Comparison of ENCODE assay signal across 8 cellular contexts in the genomic region with DNA sequence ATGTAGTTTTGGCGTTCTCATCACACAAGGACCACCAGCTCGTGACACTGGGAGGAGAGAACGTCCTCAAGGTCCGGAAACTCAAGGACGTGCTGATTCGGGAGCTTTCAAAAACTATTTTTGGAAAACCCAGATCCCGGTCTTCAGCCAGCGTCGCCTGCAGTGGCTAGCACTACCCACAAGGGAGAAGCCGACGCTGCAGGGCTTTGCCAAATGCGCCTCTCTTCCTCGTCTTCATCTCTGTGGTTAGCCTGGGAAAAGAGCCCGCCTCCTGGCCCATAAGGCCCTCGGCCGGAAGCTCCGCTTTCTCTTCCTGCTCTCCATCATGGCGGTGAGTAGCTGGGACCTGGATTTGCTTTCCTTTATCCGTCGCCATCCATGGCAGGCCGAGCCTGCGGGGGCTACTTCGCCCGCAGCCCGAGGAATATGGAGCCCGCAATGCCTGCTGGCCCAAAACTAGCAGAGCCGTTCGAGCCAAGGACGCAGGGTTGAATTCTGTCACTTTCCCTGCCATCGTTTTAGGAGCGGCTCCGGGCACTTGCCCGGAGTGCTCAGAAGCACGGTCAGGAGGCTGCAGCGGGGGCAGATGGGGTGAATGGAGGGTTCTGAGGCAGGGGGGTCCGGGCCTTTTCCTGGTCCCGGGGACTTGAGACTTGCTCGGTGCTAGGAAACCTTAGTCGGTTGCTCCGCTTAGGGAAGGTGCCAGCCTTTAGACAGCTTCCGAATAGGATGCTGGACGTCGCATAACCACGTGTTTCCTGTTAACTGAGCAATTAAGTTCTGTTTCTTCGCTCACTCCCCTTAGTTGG. TPM values are rescaled to one million over a fixed set of nuclear protein-coding genes. Genes with fewer than 3 reads are reported as not detected.
DNase-seq lines count a peak whose midpoint lies in the region; ATAC-seq and TF ChIP-seq lines count a peak whose summit lies in the region.

A gene (plus strand): TSS at position 308 of the 809 bp plus-strand sequence. CDS start 18 bp downstream, at position 326.

- peaks cover 9% of the 10 kb centered on the region for H3K36me3 ChIP-seq in mucosa of stomach (ENCODE audit: control insufficient read depth, insufficient read depth, low read length)

- H3K9me3 ChIP-seq in mucosa of stomach (ENCODE audit: control insufficient read depth, low read length), result no peaks in the 10 kb centered on the region

- peaks cover 52% of the 10 kb centered on the region for H3K36me3 Mint-ChIP-seq in activated T-cell treated with anti-CD3 and anti-CD28 coated beads, Interleukin-2, amount 50 U/mL, for 24 hours (ENCODE audit: low read depth)

- TF ChIP-seq POLR2A in erythroblast (IDR thresholded peaks at IDR 0.05; ENCODE audit: low read length), result peak; percentile 97

- H3K4me1 Mint-ChIP-seq in activated T-cell treated with anti-CD3 and anti-CD28 coated beads, Interleukin-2, amount 50 U/mL, for 24 hours (ENCODE audit: low read depth), result peaks cover 39% of the 10 kb centered on the region

- peaks cover 21% of the 10 kb centered on the region for H3K4me1 ChIP-seq in mucosa of stomach (ENCODE audit: control insufficient read depth, insufficient read depth, low read length)

- peak within 1 kb of the TSS; percentile 95 for H3K9ac ChIP-seq in mucosa of stomach (ENCODE audit: low read length)

- H3K4me3 ChIP-seq in Jurkat, Clone E6-1 (ENCODE audit: low read length), result peak within 1 kb of the TSS; percentile 90
- peak within 1 kb of the TSS; percentile 99 for H3K4me3 ChIP-seq in mucosa of stomach (ENCODE audit: low read length)

- peak; percentile 94 for ATAC-seq in GM21576 (IDR thresholded peaks at IDR 0.05; ENCODE audit: unreplicated experiment)

- H3K4me3 Mint-ChIP-seq in activated T-cell treated with anti-CD3 and anti-CD28 coated beads, Interleukin-2, amount 50 U/mL, for 24 hours, result peak within 1 kb of the TSS; percentile 98

- H3K27me3 ChIP-seq in mucosa of stomach (ENCODE audit: control insufficient read depth, insufficient read depth, low read length), result no peaks in the 10 kb centered on the region

- no peaks in the 10 kb centered on the region for H3K9me3 Mint-ChIP-seq in activated T-cell treated with anti-CD3 and anti-CD28 coated beads, Interleukin-2, amount 50 U/mL, for 24 hours

- no peaks in the 10 kb centered on the region for H3K27me3 Mint-ChIP-seq in activated T-cell treated with anti-CD3 and anti-CD28 coated beads, Interleukin-2, amount 50 U/mL, for 24 hours

- DNase-seq in DMS153 (lab: John Stamatoyannopoulos, UW), result peak; percentile 89
- peak; percentile 95 for DNase-seq in Jurkat, Clone E6-1 (ENCODE audit: low read depth, low spot score)
- DNase-seq in activated T-cell treated with anti-CD3 and anti-CD28 coated beads, Interleukin-2, amount 50 U/mL, for 24 hours, result peak; percentile 91
- DNase-seq in erythroblast (lab: John Stamatoyannopoulos, UW), result peak; percentile 95 to 96
- peak; percentile 64 to 70 for DNase-seq in stimulated activated CD8-positive, alpha-beta memory T cell treated with anti-CD3 and anti-CD28 coated beads, Interleukin-7, amount 100 ng/mL, for 1 hour (ENCODE audit: low read depth in 2 of 2)

- H3K27ac Mint-ChIP-seq in activated T-cell treated with anti-CD3 and anti-CD28 coated beads, Interleukin-2, amount 50 U/mL, for 24 hours, result peak within 1 kb of the TSS; percentile 99

TF ChIP-seq in PFSK-1, 5 proteins besides CTCF, POLR2A, EP300 and RAD21:
- TF ChIP-seq POLR2AphosphoS5 (IDR thresholded peaks at IDR 0.05; ENCODE audit: low read depth, low read length) (peak; percentile 99), TAF1 (IDR thresholded peaks at IDR 0.05; ENCODE audit: borderline replicate concordance, insufficient read depth, low read length) (peak; percentile 100), FOXP2 (optimal IDR thresholded peaks at IDR 0.05; ENCODE audit: borderline replicate concordance, extremely low read depth, extremely low read length, insufficient read depth) (no peak), SIN3A (IDR thresholded peaks at IDR 0.05; ENCODE audit: borderline replicate concordance, insufficient read depth, low read length) (0 out of 2 replicates have a peak, but pooled peaks have one; percentile 60)
- TF ChIP-seq, protein P1, sequence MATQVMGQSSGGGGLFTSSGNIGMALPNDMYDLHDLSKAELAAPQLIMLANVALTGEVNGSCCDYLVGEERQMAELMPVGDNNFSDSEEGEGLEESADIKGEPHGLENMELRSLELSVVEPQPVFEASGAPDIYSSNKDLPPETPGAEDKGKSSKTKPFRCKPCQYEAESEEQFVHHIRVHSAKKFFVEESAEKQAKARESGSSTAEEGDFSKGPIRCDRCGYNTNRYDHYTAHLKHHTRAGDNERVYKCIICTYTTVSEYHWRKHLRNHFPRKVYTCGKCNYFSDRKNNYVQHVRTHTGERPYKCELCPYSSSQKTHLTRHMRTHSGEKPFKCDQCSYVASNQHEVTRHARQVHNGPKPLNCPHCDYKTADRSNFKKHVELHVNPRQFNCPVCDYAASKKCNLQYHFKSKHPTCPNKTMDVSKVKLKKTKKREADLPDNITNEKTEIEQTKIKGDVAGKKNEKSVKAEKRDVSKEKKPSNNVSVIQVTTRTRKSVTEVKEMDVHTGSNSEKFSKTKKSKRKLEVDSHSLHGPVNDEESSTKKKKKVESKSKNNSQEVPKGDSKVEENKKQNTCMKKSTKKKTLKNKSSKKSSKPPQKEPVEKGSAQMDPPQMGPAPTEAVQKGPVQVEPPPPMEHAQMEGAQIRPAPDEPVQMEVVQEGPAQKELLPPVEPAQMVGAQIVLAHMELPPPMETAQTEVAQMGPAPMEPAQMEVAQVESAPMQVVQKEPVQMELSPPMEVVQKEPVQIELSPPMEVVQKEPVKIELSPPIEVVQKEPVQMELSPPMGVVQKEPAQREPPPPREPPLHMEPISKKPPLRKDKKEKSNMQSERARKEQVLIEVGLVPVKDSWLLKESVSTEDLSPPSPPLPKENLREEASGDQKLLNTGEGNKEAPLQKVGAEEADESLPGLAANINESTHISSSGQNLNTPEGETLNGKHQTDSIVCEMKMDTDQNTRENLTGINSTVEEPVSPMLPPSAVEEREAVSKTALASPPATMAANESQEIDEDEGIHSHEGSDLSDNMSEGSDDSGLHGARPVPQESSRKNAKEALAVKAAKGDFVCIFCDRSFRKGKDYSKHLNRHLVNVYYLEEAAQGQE (IDR thresholded peaks at IDR 0.05; ENCODE audit: insufficient read depth in 1 of 2, low read depth in 2 of 2, low read length in 2 of 2), result peak; percentile 47 to 75; a peak in 1 of 4 replicates

RNA-seq across cellular contexts. Expression of the gene that starts here (rescaled TPM):
- 3,457 TPM for polyA plus RNA-seq in Jurkat, Clone E6-1 (2012; ENCODE audit: insufficient read depth, insufficient read length)
- 2,000 TPM for polyA plus RNA-seq in PFSK-1 (2012; ENCODE audit: insufficient read length, low read depth)

Comparison
In these comparisons a context has a peak if more than half of its experiments do, and no peak if none do; other contexts are left out.
1. Peak in every context shown above with its lines: DNase-seq, ATAC-seq and H3K4me3 ChIP-seq.